Comparison of ENCODE assay signal across 9 cellular contexts in genomic region chr21:30044447-30045064, GRCh38.
A peak's percentile ranks its signal among the peaks of the same experiment; 100 is the strongest.
DNase-seq lines count a peak whose midpoint lies in the region; TF ChIP-seq lines count a peak whose summit lies in the region.
"Had no signal": no experiment of that assay in that cellular context is flagged by ENCODE, and none has a peak within 500 bp of the region (broad histone marks: within the 10 kb centered on the region; RNA-seq: fewer than 3 reads in every experiment).

No MANE protein-coding gene starts in this region.

- no peak overlapping the region for H3K4me3 ChIP-seq in colonic mucosa
- no peak overlapping the region for H3K4me3 ChIP-seq in neural progenitor cell

- peak; percentile 30 for DNase-seq in SIG-M5 treated with dmso at 0.1 percent for 504 hours (lab: John Stamatoyannopoulos, UW; ENCODE audit: unreplicated experiment)
- DNase-seq in SIG-M5 (lab: John Stamatoyannopoulos, UW) = no peak
- DNase-seq in NCI-H1694 (lab: John Stamatoyannopoulos, UW) = peak; percentile 32
- peak; percentile 18 for DNase-seq in colonic mucosa
- DNase-seq in neural progenitor cell (ENCODE audit: low spot score) = peak; percentile 31
- DNase-seq in GM19238 (ENCODE audit: insufficient read length, low spot score) = no peak
- no peak for DNase-seq in GOT3 (lab: John Stamatoyannopoulos, UW)
- no peak for DNase-seq in NCI-H526 treated with DMSO at 0.1 percent for 48 hours (lab: John Stamatoyannopoulos, UW)

- H3K4me1 ChIP-seq in colonic mucosa = no peaks in the 10 kb centered on the region
- H3K4me1 ChIP-seq in neural progenitor cell = no peaks in the 10 kb centered on the region

- no peak overlapping the region for H2AFZ ChIP-seq in neural progenitor cell (replicated peaks)

- H4K20me1 ChIP-seq in neural progenitor cell (ENCODE audit: low read depth) = no peaks in the 10 kb centered on the region

- H3K9ac ChIP-seq in colonic mucosa (ENCODE audit: low read depth in 2 of 2, low read length in 2 of 2) = no peak overlapping the region
- H3K9ac ChIP-seq in neural progenitor cell = no peak overlapping the region

- H3K9me3 ChIP-seq in colonic mucosa (no peaks in the 10 kb centered on the region), neural progenitor cell (ENCODE audit: low read depth) (no peaks in the 10 kb centered on the region)

- no peaks in the 10 kb centered on the region for H3K27me3 ChIP-seq in colonic mucosa
- H3K27me3 ChIP-seq in neural progenitor cell = no peaks in the 10 kb centered on the region

- intact Hi-C loops in colonic mucosa (cut with DNase I) = loop anchor here (5.0 kb wide), 1 partner anchor 148 kb away; no protein-coding TSS in a partner anchor

- H3K4me1 Mint-ChIP-seq in neural progenitor cell = peaks cover 4% of the 10 kb centered on the region

- H3K27ac Mint-ChIP-seq in neural progenitor cell = no peak overlapping the region
- H3K27ac Mint-ChIP-seq: activated T-cell treated with anti-CD3 and anti-CD28 coated beads, Interleukin-2, amount 50 U/mL, for 72 hours had no signal

- H3K9me3 Mint-ChIP-seq in neural progenitor cell = peaks cover 30% of the 10 kb centered on the region
- H3K9me3 Mint-ChIP-seq: activated T-cell treated with anti-CD3 and anti-CD28 coated beads, Interleukin-2, amount 50 U/mL, for 72 hours had no signal

- H3K27ac ChIP-seq in colonic mucosa (no peak overlapping the region), neural progenitor cell (no peak overlapping the region)

- no peaks in the 10 kb centered on the region for H3K79me2 ChIP-seq in neural progenitor cell (ENCODE audit: low read depth)

- TF ChIP-seq CTCF in colonic mucosa (IDR thresholded peaks at IDR 0.05) = peak; percentile 82
- peak; percentile 97 for TF ChIP-seq CTCF in neural progenitor cell (IDR thresholded peaks at IDR 0.05)

- no peaks in the 10 kb centered on the region for H3F3A ChIP-seq in neural progenitor cell (ENCODE audit: low read depth)

- H3K4me3 Mint-ChIP-seq in neural progenitor cell = no peak overlapping the region
- H3K4me3 Mint-ChIP-seq: activated T-cell treated with anti-CD3 and anti-CD28 coated beads, Interleukin-2, amount 50 U/mL, for 72 hours had no signal

- no peaks in the 10 kb centered on the region for H3K36me3 ChIP-seq in colonic mucosa
- no peaks in the 10 kb centered on the region for H3K36me3 ChIP-seq in neural progenitor cell

- H3K4me2 ChIP-seq in neural progenitor cell = no peak overlapping the region

- peaks cover 2% of the 10 kb centered on the region for H3K27me3 Mint-ChIP-seq in neural progenitor cell (ENCODE audit: insufficient read depth, low read depth)

- H3K36me3 Mint-ChIP-seq in neural progenitor cell = peaks cover 7% of the 10 kb centered on the region

Comparison
In these comparisons a context has a peak if more than half of its experiments do, and no peak if none do; other contexts are left out.
1. DNase-seq: peak in SIG-M5 treated with dmso at 0.1 percent for 504 hours (single experiment), NCI-H1694 (single experiment), colonic mucosa (single experiment) and neural progenitor cell (single experiment); none in SIG-M5 (single experiment), GM19238 (single experiment), GOT3 (single experiment) and NCI-H526 treated with DMSO at 0.1 percent for 48 hours (single experiment).